Comparison of ENCODE assay signal across 1 cellular context in the genomic region with DNA sequence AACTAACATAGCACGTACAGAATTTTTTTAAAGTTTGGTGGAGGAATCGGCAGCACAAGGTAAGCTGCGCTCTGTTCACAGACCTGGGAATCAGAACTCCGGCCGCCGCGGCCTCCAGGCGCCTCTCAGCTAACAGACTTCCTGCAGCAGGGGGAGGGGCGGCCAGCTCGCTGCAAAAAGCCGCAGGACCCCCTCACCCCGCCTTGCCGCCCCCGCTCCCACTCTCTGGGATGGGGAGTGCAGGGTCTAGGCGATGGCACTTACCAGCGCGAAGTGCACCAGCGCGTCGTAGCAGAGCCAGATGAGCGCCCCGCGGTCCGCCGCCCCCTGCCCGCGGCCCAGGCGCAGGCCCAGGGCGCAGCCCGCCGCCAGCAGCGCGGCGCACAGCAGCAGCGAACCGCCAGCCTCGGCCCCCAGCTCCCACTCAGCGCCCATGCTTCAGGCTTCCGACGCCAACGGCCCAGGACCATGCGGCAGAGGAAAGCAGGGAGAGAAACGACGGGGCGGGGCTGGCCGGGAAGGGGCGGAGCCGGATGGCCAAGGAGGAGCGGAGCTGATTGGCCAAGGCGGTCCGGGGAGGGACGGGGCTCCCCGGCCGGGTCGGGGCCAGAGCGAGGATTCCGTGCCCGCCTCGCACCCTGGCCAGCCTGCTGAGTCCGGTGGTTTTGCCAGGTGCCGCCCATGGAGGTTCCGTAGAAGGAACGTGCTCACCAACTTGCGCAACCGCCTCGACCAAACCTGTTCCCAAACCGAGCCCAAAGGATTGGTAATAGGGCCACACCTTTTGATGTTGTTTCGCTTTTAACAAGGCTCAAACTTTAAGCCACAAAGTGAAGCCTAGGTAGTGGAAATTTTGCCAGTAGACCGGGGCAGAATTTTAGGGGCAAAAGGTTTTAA.
TF ChIP-seq lines count a peak whose summit lies in the region.

A gene (minus strand): TSS at position 497 of the 897 bp plus-strand sequence. CDS start 62 bp downstream, at position 435.

TF ChIP-seq in HEK293, 187 proteins besides CTCF, POLR2A, EP300 and RAD21 (continued from another document and continues in another):
- no peak for TF ChIP-seq BCL11A (tag by site-specific recombination; IDR thresholded peaks at IDR 0.05; ENCODE audit: low read depth)
- no peak for TF ChIP-seq ZNF701 (tag by site-specific recombination; IDR thresholded peaks at IDR 0.05)
- 0 out of 2 replicates have a peak, but pooled peaks have one; percentile 43 for TF ChIP-seq ZFP69B (tag by site-specific recombination; IDR thresholded peaks at IDR 0.05)
- no peak for TF ChIP-seq TCF7L2 (IDR thresholded peaks at IDR 0.05; ENCODE audit: borderline replicate concordance, low read depth, low read length)
- TF ChIP-seq, protein P1, sequence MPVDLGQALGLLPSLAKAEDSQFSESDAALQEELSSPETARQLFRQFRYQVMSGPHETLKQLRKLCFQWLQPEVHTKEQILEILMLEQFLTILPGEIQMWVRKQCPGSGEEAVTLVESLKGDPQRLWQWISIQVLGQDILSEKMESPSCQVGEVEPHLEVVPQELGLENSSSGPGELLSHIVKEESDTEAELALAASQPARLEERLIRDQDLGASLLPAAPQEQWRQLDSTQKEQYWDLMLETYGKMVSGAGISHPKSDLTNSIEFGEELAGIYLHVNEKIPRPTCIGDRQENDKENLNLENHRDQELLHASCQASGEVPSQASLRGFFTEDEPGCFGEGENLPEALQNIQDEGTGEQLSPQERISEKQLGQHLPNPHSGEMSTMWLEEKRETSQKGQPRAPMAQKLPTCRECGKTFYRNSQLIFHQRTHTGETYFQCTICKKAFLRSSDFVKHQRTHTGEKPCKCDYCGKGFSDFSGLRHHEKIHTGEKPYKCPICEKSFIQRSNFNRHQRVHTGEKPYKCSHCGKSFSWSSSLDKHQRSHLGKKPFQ (tag by site-specific recombination; IDR thresholded peaks at IDR 0.05): no peak
- TF ChIP-seq ZEB2 (tag by site-specific recombination; IDR thresholded peaks at IDR 0.05): peak; percentile 42
- TF ChIP-seq OVOL3 (tag by site-specific recombination; IDR thresholded peaks at IDR 0.05): no peak
- TF ChIP-seq ZNF521 (tag by site-specific recombination; IDR thresholded peaks at IDR 0.05): no peak
- no peak for TF ChIP-seq ZNF132 (tag by site-specific recombination; IDR thresholded peaks at IDR 0.05; ENCODE audit: borderline replicate concordance)
- TF ChIP-seq, protein P2, sequence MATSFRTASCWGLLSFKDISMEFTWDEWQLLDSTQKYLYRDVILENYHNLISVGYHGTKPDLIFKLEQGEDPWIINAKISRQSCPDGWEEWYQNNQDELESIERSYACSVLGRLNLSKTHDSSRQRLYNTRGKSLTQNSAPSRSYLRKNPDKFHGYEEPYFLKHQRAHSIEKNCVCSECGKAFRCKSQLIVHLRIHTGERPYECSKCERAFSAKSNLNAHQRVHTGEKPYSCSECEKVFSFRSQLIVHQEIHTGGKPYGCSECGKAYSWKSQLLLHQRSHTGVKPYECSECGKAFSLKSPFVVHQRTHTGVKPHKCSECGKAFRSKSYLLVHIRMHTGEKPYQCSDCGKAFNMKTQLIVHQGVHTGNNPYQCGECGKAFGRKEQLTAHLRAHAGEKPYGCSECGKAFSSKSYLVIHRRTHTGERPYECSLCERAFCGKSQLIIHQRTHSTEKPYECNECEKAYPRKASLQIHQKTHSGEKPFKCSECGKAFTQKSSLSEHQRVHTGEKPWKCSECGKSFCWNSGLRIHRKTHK (tag by site-specific recombination; IDR thresholded peaks at IDR 0.05): no peak
- no peak for TF ChIP-seq ZNF629 (tag by site-specific recombination; IDR thresholded peaks at IDR 0.05)
- TF ChIP-seq ZNF654 (tag by site-specific recombination; IDR thresholded peaks at IDR 0.05; ENCODE audit: low read depth): no peak
- no peak for TF ChIP-seq ZNF658 (tag by site-specific recombination; IDR thresholded peaks at IDR 0.05)
- TF ChIP-seq, protein P3, sequence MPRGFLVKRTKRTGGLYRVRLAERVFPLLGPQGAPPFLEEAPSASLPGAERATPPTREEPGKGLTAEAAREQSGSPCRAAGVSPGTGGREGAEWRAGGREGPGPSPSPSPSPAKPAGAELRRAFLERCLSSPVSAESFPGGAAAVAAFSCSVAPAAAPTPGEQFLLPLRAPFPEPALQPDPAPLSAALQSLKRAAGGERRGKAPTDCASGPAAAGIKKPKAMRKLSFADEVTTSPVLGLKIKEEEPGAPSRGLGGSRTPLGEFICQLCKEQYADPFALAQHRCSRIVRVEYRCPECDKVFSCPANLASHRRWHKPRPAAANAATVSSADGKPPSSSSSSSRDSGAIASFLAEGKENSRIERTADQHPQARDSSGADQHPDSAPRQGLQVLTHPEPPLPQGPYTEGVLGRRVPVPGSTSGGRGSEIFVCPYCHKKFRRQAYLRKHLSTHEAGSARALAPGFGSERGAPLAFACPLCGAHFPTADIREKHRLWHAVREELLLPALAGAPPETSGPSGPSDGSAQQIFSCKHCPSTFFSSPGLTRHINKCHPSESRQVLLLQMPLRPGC (tag by site-specific recombination; IDR thresholded peaks at IDR 0.05): no peak
- TF ChIP-seq ZNF530 (tag by site-specific recombination; IDR thresholded peaks at IDR 0.05; ENCODE audit: low read depth): no peak
- TF ChIP-seq ZNF555 (tag by site-specific recombination; conservative IDR thresholded peaks at IDR 0.05): no peak
- TF ChIP-seq ZNF571 (tag by site-specific recombination; IDR thresholded peaks at IDR 0.05): no peak
- no peak for TF ChIP-seq ZNF223 (tag by site-specific recombination; IDR thresholded peaks at IDR 0.05)
- TF ChIP-seq, protein P4, sequence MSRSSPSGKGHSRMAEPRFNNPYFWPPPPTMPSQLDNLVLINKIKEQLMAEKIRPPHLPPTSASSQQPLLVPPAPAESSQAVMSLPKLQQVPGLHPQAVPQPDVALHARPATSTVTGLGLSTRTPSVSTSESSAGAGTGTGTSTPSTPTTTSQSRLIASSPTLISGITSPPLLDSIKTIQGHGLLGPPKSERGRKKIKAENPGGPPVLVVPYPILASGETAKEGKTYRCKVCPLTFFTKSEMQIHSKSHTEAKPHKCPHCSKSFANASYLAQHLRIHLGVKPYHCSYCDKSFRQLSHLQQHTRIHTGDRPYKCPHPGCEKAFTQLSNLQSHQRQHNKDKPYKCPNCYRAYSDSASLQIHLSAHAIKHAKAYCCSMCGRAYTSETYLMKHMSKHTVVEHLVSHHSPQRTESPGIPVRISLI (tag by site-specific recombination; IDR thresholded peaks at IDR 0.05): no peak
- TF ChIP-seq, protein P5, sequence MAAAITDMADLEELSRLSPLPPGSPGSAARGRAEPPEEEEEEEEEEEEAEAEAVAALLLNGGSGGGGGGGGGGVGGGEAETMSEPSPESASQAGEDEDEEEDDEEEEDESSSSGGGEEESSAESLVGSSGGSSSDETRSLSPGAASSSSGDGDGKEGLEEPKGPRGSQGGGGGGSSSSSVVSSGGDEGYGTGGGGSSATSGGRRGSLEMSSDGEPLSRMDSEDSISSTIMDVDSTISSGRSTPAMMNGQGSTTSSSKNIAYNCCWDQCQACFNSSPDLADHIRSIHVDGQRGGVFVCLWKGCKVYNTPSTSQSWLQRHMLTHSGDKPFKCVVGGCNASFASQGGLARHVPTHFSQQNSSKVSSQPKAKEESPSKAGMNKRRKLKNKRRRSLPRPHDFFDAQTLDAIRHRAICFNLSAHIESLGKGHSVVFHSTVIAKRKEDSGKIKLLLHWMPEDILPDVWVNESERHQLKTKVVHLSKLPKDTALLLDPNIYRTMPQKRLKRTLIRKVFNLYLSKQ (tag by site-specific recombination; IDR thresholded peaks at IDR 0.05; ENCODE audit: borderline replicate concordance): no peak
- TF ChIP-seq RBAK (tag by site-specific recombination; IDR thresholded peaks at IDR 0.05): no peak
- TF ChIP-seq ZNF157 (tag by site-specific recombination; IDR thresholded peaks at IDR 0.05): no peak
- no peak for TF ChIP-seq ZNF248 (tag by site-specific recombination; IDR thresholded peaks at IDR 0.05)
- TF ChIP-seq SETDB1 (IDR thresholded peaks at IDR 0.05; ENCODE audit: insufficient read length, low read length): no peak
- TF ChIP-seq ZNF664 (tag by site-specific recombination; IDR thresholded peaks at IDR 0.05): no peak
- TF ChIP-seq, protein P6, sequence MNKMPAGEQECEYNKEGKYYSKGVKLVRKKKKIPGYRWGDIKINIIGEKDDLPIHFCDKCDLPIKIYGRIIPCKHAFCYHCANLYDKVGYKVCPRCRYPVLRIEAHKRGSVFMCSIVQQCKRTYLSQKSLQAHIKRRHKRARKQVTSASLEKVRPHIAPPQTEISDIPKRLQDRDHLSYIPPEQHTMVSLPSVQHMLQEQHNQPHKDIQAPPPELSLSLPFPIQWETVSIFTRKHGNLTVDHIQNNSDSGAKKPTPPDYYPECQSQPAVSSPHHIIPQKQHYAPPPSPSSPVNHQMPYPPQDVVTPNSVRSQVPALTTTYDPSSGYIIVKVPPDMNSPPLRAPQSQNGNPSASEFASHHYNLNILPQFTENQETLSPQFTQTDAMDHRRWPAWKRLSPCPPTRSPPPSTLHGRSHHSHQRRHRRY (tag by site-specific recombination; IDR thresholded peaks at IDR 0.05): no peak
- TF ChIP-seq ZNF311 (tag by site-specific recombination; IDR thresholded peaks at IDR 0.05; ENCODE audit: borderline replicate concordance): no peak
- no peak for TF ChIP-seq KLF1 (tag by site-specific recombination; IDR thresholded peaks at IDR 0.05)
- TF ChIP-seq ZNF366 (tag by site-specific recombination; conservative IDR thresholded peaks at IDR 0.05): no peak
- TF ChIP-seq ZNF561 (tag by site-specific recombination; IDR thresholded peaks at IDR 0.05; ENCODE audit: borderline replicate concordance): peak; percentile 48; the same call in 1 of the 2 replicates
- TF ChIP-seq SALL2 (tag by site-specific recombination; IDR thresholded peaks at IDR 0.05; ENCODE audit: borderline replicate concordance): no peak
- TF ChIP-seq, protein P7, sequence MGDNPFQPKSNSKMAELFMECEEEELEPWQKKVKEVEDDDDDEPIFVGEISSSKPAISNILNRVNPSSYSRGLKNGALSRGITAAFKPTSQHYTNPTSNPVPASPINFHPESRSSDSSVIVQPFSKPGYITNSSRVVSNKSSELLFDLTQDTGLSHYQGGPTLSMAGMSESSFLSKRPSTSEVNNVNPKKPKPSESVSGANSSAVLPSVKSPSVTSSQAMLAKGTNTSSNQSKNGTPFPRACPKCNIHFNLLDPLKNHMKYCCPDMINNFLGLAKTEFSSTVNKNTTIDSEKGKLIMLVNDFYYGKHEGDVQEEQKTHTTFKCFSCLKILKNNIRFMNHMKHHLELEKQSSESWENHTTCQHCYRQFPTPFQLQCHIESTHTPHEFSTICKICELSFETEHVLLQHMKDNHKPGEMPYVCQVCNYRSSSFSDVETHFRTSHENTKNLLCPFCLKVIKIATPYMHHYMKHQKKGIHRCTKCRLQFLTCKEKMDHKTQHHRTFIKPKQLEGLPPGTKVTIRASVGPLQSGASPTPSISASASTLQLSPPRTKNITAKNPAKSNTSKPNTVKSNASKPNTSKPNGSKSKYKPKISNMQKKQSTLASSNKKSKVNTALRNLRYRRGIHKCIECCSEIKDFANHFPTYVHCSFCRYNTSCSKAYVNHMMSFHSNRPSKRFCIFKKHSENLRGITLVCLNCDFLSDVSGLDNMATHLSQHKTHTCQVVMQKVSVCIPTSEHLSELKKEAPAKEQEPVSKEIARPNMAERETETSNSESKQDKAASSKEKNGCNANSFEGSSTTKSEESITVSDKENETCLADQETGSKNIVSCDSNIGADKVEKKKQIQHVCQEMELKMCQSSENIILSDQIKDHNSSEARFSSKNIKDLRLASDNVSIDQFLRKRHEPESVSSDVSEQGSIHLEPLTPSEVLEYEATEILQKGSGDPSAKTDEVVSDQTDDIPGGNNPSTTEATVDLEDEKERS (tag by site-specific recombination; IDR thresholded peaks at IDR 0.05): no peak
- TF ChIP-seq ZNF48 (tag by site-specific recombination; IDR thresholded peaks at IDR 0.05): no peak
- TF ChIP-seq ZBTB20 (tag by site-specific recombination; IDR thresholded peaks at IDR 0.05): peak; percentile 74
- TF ChIP-seq ZNF785 (tag by site-specific recombination; IDR thresholded peaks at IDR 0.05): no peak
- 0 out of 2 replicates have a peak, but pooled peaks have one; percentile 48 for TF ChIP-seq GLIS2 (tag by site-specific recombination; IDR thresholded peaks at IDR 0.05)
- TF ChIP-seq, protein P8, sequence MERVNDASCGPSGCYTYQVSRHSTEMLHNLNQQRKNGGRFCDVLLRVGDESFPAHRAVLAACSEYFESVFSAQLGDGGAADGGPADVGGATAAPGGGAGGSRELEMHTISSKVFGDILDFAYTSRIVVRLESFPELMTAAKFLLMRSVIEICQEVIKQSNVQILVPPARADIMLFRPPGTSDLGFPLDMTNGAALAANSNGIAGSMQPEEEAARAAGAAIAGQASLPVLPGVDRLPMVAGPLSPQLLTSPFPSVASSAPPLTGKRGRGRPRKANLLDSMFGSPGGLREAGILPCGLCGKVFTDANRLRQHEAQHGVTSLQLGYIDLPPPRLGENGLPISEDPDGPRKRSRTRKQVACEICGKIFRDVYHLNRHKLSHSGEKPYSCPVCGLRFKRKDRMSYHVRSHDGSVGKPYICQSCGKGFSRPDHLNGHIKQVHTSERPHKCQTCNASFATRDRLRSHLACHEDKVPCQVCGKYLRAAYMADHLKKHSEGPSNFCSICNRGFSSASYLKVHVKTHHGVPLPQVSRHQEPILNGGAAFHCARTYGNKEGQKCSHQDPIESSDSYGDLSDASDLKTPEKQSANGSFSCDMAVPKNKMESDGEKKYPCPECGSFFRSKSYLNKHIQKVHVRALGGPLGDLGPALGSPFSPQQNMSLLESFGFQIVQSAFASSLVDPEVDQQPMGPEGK (tag by site-specific recombination; IDR thresholded peaks at IDR 0.05): peak; percentile 65; the same call in 1 of the 2 replicates
- no peak for TF ChIP-seq ZNF558 (tag by site-specific recombination; IDR thresholded peaks at IDR 0.05)
